Comparison of ENCODE assay signal across 14 cellular contexts in genomic region chr6:149264629-149265028, GRCh38. TPM values are rescaled to one million over a fixed set of nuclear protein-coding genes. Genes with fewer than 3 reads are reported as not detected.
DNase-seq lines count a peak whose midpoint lies in the region; ATAC-seq lines count a peak whose summit lies in the region.
"Had no signal": no experiment of that assay in that cellular context is flagged by ENCODE, and none has a peak within 500 bp of the region (broad histone marks: within the 10 kb centered on the region; RNA-seq: fewer than 3 reads in every experiment).

No MANE protein-coding gene starts in this region.

- peak; percentile 31 for DNase-seq in stimulated activated CD4-positive, alpha-beta T cell treated with anti-CD3 and anti-CD28 coated beads, Interleukin-2, amount 100 ng/mL, for 4 hours (ENCODE audit: low read depth)
- DNase-seq in stimulated activated CD4-positive, alpha-beta T cell treated with anti-CD3 and anti-CD28 coated beads, Interleukin-1b, Interleukin-23, amount 100 ng/mL, for 48 hours = no peak
- peak; percentile 24 for DNase-seq in activated naive CD8-positive, alpha-beta T cell treated with anti-CD3 and anti-CD28 coated beads for 36 hours
- DNase-seq in stimulated activated naive CD8-positive, alpha-beta T cell treated with anti-CD3 and anti-CD28 coated beads, Interleukin-15, amount 100 ng/mL, for 72 hours = peak in 1 of 2 donors; percentile 16
- DNase-seq in COLO829 (ENCODE audit: low spot score) (no peak), NK-92 (lab: John Stamatoyannopoulos, UW; ENCODE audit: unreplicated experiment) (no peak)
- DNase-seq: activated CD8-positive, alpha-beta memory T cell treated with anti-CD3 and anti-CD28 coated beads for 24 hours; GOT3; kidney; SJCRH30; stimulated activated naive B cell treated with anti-CD40 and anti-IgM and Interleukin-4, amounts not matched to agents 10 μg/mL and 1 μg/mL and 100 μg/mL, for 72 hours had no signal

- H3K4me1 Mint-ChIP-seq in activated naive CD8-positive, alpha-beta T cell treated with anti-CD3 and anti-CD28 coated beads for 36 hours = peaks cover 48% of the 10 kb centered on the region
- H3K4me1 Mint-ChIP-seq in stimulated activated naive CD8-positive, alpha-beta T cell treated with anti-CD3 and anti-CD28 coated beads, Interleukin-15, amount 100 ng/mL, for 72 hours = peaks cover 58% of the 10 kb centered on the region

- no peaks in the 10 kb centered on the region for H3K27me3 Mint-ChIP-seq in activated naive CD8-positive, alpha-beta T cell treated with anti-CD3 and anti-CD28 coated beads for 36 hours
- no peaks in the 10 kb centered on the region for H3K27me3 Mint-ChIP-seq in stimulated activated naive CD8-positive, alpha-beta T cell treated with anti-CD3 and anti-CD28 coated beads, Interleukin-15, amount 100 ng/mL, for 72 hours
- H3K27me3 Mint-ChIP-seq: stimulated activated naive B cell treated with anti-CD40 and anti-IgM and Interleukin-4, amounts not matched to agents 10 μg/mL and 1 μg/mL and 100 μg/mL, for 72 hours had no signal

- H3K4me3 Mint-ChIP-seq in activated naive CD8-positive, alpha-beta T cell treated with anti-CD3 and anti-CD28 coated beads for 36 hours = peak overlapping the region; percentile 55
- H3K4me3 Mint-ChIP-seq in stimulated activated naive CD8-positive, alpha-beta T cell treated with anti-CD3 and anti-CD28 coated beads, Interleukin-15, amount 100 ng/mL, for 72 hours = peak overlapping the region; percentile 20 to 66
- H3K4me3 Mint-ChIP-seq: natural killer cell treated with Interleukin-12 subunit alpha and Interleukin-12 subunit beta and Interleukin-15 and Interleukin-18, amount 100 ng/mL, for 72 hours; stimulated activated naive B cell treated with anti-CD40 and anti-IgM and Interleukin-4, amounts not matched to agents 10 μg/mL and 1 μg/mL and 100 μg/mL, for 72 hours had no signal

- H3K9me3 Mint-ChIP-seq in activated naive CD8-positive, alpha-beta T cell treated with anti-CD3 and anti-CD28 coated beads for 36 hours = peaks cover 2% of the 10 kb centered on the region
- H3K9me3 Mint-ChIP-seq in stimulated activated naive CD8-positive, alpha-beta T cell treated with anti-CD3 and anti-CD28 coated beads, Interleukin-15, amount 100 ng/mL, for 72 hours = no peaks in the 10 kb centered on the region
- H3K9me3 Mint-ChIP-seq: natural killer cell treated with Interleukin-12 subunit alpha and Interleukin-12 subunit beta and Interleukin-15 and Interleukin-18, amount 100 ng/mL, for 72 hours; stimulated activated naive B cell treated with anti-CD40 and anti-IgM and Interleukin-4, amounts not matched to agents 10 μg/mL and 1 μg/mL and 100 μg/mL, for 72 hours had no signal

- H3K27ac Mint-ChIP-seq in activated naive CD8-positive, alpha-beta T cell treated with anti-CD3 and anti-CD28 coated beads for 36 hours = peak overlapping the region; percentile 23
- H3K27ac Mint-ChIP-seq in stimulated activated naive CD8-positive, alpha-beta T cell treated with anti-CD3 and anti-CD28 coated beads, Interleukin-15, amount 100 ng/mL, for 72 hours = no peak overlapping the region
- H3K27ac Mint-ChIP-seq: stimulated activated naive B cell treated with anti-CD40 and anti-IgM and Interleukin-4, amounts not matched to agents 10 μg/mL and 1 μg/mL and 100 μg/mL, for 72 hours had no signal

- no peaks in the 10 kb centered on the region for H3K36me3 Mint-ChIP-seq in activated naive CD8-positive, alpha-beta T cell treated with anti-CD3 and anti-CD28 coated beads for 36 hours
- H3K36me3 Mint-ChIP-seq: natural killer cell treated with Interleukin-12 subunit alpha and Interleukin-12 subunit beta and Interleukin-15 and Interleukin-18, amount 100 ng/mL, for 72 hours; stimulated activated naive B cell treated with anti-CD40 and anti-IgM and Interleukin-4, amounts not matched to agents 10 μg/mL and 1 μg/mL and 100 μg/mL, for 72 hours had no signal

- peak; percentile 44 to 53 for ATAC-seq in activated CD4-positive, CD25-positive, alpha-beta regulatory T cell treated with anti-CD3 and anti-CD28 coated beads, Interleukin-2, amount 50 U/mL, for 24 hours
- peak; percentile 78 for ATAC-seq in stimulated activated naive CD8-positive, alpha-beta T cell treated with anti-CD3 and anti-CD28 coated beads, Interleukin-15, amount 100 ng/mL, for 72 hours
- no peak for ATAC-seq in GM21723 (IDR thresholded peaks at IDR 0.05; ENCODE audit: unreplicated experiment)
- ATAC-seq: natural killer cell treated with Interleukin-12 subunit alpha and Interleukin-12 subunit beta and Interleukin-15 and Interleukin-18, amount 100 ng/mL, for 72 hours; stimulated activated naive B cell treated with anti-CD40 and anti-IgM and Interleukin-4, amounts not matched to agents 10 μg/mL and 1 μg/mL and 100 μg/mL, for 72 hours had no signal

RNA-seq across cellular contexts. Expression of gene TAB2, which starts 52.9 kb away (rescaled TPM):
- 10 to 100 TPM; 55.5 to 56.1 TPM for total RNA-seq in activated naive CD8-positive, alpha-beta T cell treated with anti-CD3 and anti-CD28 coated beads for 36 hours

Comparison
In these comparisons a context has a peak if more than half of its experiments do, and no peak if none do; other contexts are left out.
1. DNase-seq: peak in stimulated activated CD4-positive, alpha-beta T cell treated with anti-CD3 and anti-CD28 coated beads, Interleukin-2, amount 100 ng/mL, for 4 hours (single experiment) and activated naive CD8-positive, alpha-beta T cell treated with anti-CD3 and anti-CD28 coated beads for 36 hours (single experiment); none in stimulated activated CD4-positive, alpha-beta T cell treated with anti-CD3 and anti-CD28 coated beads, Interleukin-1b, Interleukin-23, amount 100 ng/mL, for 48 hours (single experiment), COLO829 (single experiment) and NK-92 (single experiment).